In the genomic region with DNA sequence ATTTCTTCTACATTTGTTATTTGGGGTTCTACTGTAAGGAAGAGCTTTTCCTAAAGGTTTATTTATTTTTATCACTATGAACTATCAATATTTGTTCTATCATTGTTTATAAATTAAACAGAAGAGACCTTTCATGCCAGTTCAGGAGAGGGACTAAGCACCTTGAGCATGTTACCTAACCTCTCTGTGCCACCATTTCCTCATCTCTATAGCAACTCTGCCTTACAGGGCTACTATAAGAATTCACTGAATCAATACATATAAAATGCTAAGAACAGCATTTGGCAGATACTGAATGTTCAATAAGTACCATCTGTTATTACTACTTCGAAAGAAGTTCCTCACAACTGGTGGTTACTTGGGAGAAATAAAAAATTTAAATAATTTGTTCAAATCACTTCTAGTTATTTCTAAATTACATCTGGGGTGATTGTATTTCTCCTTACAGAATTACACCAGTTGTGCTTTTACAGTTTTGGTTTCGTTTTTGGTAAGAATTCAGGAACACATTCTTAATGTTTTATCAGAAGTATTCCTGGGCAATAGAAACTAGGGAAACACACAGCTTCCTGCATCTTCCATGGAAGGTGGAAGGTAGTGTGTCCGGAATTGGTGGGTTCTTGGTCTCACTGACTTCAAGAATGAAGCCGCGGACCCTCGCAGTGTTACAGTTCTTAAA, we compare ENCODE assay signal across 9 cellular contexts. TPM values are rescaled to one million over a fixed set of nuclear protein-coding genes. Genes with fewer than 3 reads are reported as not detected.
DNase-seq lines count a peak whose midpoint lies in the region; ATAC-seq lines count a peak whose summit lies in the region.
"Had no signal": no experiment of that assay in that cellular context is flagged by ENCODE, and none has a peak within 500 bp of the region (broad histone marks: within the 10 kb centered on the region; RNA-seq: fewer than 3 reads in every experiment).

No MANE protein-coding gene starts in this region.

- intact Hi-C loops in activated CD4-positive, alpha-beta T cell treated with anti-CD3 and anti-CD28 coated beads for 36 hours (cut with DNase I, micrococcal nuclease): loop anchor here in 1 of 2 experiments (1.0 kb wide), 1 partner anchor 47 kb away; a partner anchor contains a TSS
- intact Hi-C loops in dendritic cell treated with granulocyte-macrophage colony-stimulating factor and Interleukin-4, amounts not matched to agents 40 ng/mL and 50 ng/mL, for 4 days (cut with micrococcal nuclease): no loop called here

- no peaks in the 10 kb centered on the region for H3K9me3 Mint-ChIP-seq in activated CD4-positive, alpha-beta T cell treated with anti-CD3 and anti-CD28 coated beads for 36 hours (ENCODE audit: low read depth)
- no peaks in the 10 kb centered on the region for H3K9me3 Mint-ChIP-seq in dendritic cell treated with granulocyte-macrophage colony-stimulating factor and Interleukin-4, amounts not matched to agents 40 ng/mL and 50 ng/mL, for 4 days
- H3K9me3 Mint-ChIP-seq in stimulated activated naive B cell treated with anti-CD40 and anti-IgM and Interleukin-4, amounts not matched to agents 10 μg/mL and 1 μg/mL and 100 μg/mL, for 72 hours: no peaks in the 10 kb centered on the region

- peak overlapping the region; percentile 95 for H3K27ac Mint-ChIP-seq in activated CD4-positive, alpha-beta T cell treated with anti-CD3 and anti-CD28 coated beads for 36 hours
- H3K27ac Mint-ChIP-seq in dendritic cell treated with granulocyte-macrophage colony-stimulating factor and Interleukin-4, amounts not matched to agents 40 ng/mL and 50 ng/mL, for 4 days: peak overlapping the region; percentile 91
- peak overlapping the region; percentile 95 for H3K27ac Mint-ChIP-seq in stimulated activated naive B cell treated with anti-CD40 and anti-IgM and Interleukin-4, amounts not matched to agents 10 μg/mL and 1 μg/mL and 100 μg/mL, for 72 hours

- peaks cover 8% of the 10 kb centered on the region for H3K4me1 Mint-ChIP-seq in activated CD4-positive, alpha-beta T cell treated with anti-CD3 and anti-CD28 coated beads for 36 hours
- no peaks in the 10 kb centered on the region for H3K4me1 Mint-ChIP-seq in dendritic cell treated with granulocyte-macrophage colony-stimulating factor and Interleukin-4, amounts not matched to agents 40 ng/mL and 50 ng/mL, for 4 days (ENCODE audit: low read depth)
- peaks cover 7 to 10% of the 10 kb centered on the region in 2 donors for H3K4me1 Mint-ChIP-seq in stimulated activated naive B cell treated with anti-CD40 and anti-IgM and Interleukin-4, amounts not matched to agents 10 μg/mL and 1 μg/mL and 100 μg/mL, for 72 hours

- H3K36me3 Mint-ChIP-seq in activated CD4-positive, alpha-beta T cell treated with anti-CD3 and anti-CD28 coated beads for 36 hours (ENCODE audit: low read depth): no peaks in the 10 kb centered on the region
- peaks cover 6% of the 10 kb centered on the region for H3K36me3 Mint-ChIP-seq in dendritic cell treated with granulocyte-macrophage colony-stimulating factor and Interleukin-4, amounts not matched to agents 40 ng/mL and 50 ng/mL, for 4 days (ENCODE audit: low read depth)
- H3K36me3 Mint-ChIP-seq in stimulated activated naive B cell treated with anti-CD40 and anti-IgM and Interleukin-4, amounts not matched to agents 10 μg/mL and 1 μg/mL and 100 μg/mL, for 72 hours: no peaks in the 10 kb centered on the region

- CTCF ChIA-PET in activated CD4-positive, alpha-beta T cell treated with anti-CD3 and anti-CD28 coated beads for 36 hours (lab: Charles Lee): no interaction called here

- peak; percentile 80 for ATAC-seq in activated CD4-positive, alpha-beta T cell treated with anti-CD3 and anti-CD28 coated beads for 36 hours
- peak; percentile 41 to 57 for ATAC-seq in stimulated activated naive B cell treated with anti-CD40 and anti-IgM and Interleukin-4, amounts not matched to agents 10 μg/mL and 1 μg/mL and 100 μg/mL, for 72 hours (replicated peaks)

- DNase-seq in activated CD4-positive, alpha-beta T cell treated with anti-CD3 and anti-CD28 coated beads for 36 hours: no peak
- no peak for DNase-seq in activated CD4-positive, alpha-beta T cell treated with anti-CD3 and anti-CD28 coated beads, Interleukin-2, amount 50 U/mL, for 48 hours
- DNase-seq in M059J (ENCODE audit: low read depth) (peak; percentile 37), NCI-H1092 treated with DMSO at 0.1 percent for 48 hours (lab: John Stamatoyannopoulos, UW) (no peak), superior temporal gyrus (ENCODE audit: extremely low spot score) (no peak), HPDE6-E6E7 (ENCODE audit: extremely low spot score) (no peak)
- DNase-seq in stimulated activated naive B cell treated with anti-CD40 and anti-IgM and Interleukin-4, amounts not matched to agents 10 μg/mL and 1 μg/mL and 100 μg/mL, for 72 hours: no peak
- DNase-seq: brain microvascular endothelial cell had no signal

- H3K27me3 Mint-ChIP-seq in activated CD4-positive, alpha-beta T cell treated with anti-CD3 and anti-CD28 coated beads for 36 hours: no peaks in the 10 kb centered on the region
- no peaks in the 10 kb centered on the region for H3K27me3 Mint-ChIP-seq in dendritic cell treated with granulocyte-macrophage colony-stimulating factor and Interleukin-4, amounts not matched to agents 40 ng/mL and 50 ng/mL, for 4 days
- no peaks in the 10 kb centered on the region for H3K27me3 Mint-ChIP-seq in stimulated activated naive B cell treated with anti-CD40 and anti-IgM and Interleukin-4, amounts not matched to agents 10 μg/mL and 1 μg/mL and 100 μg/mL, for 72 hours

- POLR2A ChIA-PET in activated CD4-positive, alpha-beta T cell treated with anti-CD3 and anti-CD28 coated beads for 36 hours (lab: Charles Lee): no interaction called here

- peak overlapping the region; percentile 84 for H3K4me3 Mint-ChIP-seq in activated CD4-positive, alpha-beta T cell treated with anti-CD3 and anti-CD28 coated beads for 36 hours
- H3K4me3 Mint-ChIP-seq in dendritic cell treated with granulocyte-macrophage colony-stimulating factor and Interleukin-4, amounts not matched to agents 40 ng/mL and 50 ng/mL, for 4 days: peak overlapping the region; percentile 86
- peak overlapping the region; percentile 97 to 99 for H3K4me3 Mint-ChIP-seq in stimulated activated naive B cell treated with anti-CD40 and anti-IgM and Interleukin-4, amounts not matched to agents 10 μg/mL and 1 μg/mL and 100 μg/mL, for 72 hours

RNA-seq across cellular contexts. Expression of a gene that starts 32.9 kb away (rescaled TPM):
- not detected for total RNA-seq in activated CD4-positive, alpha-beta T cell treated with anti-CD3 and anti-CD28 coated beads for 36 hours
- 1.6 and 2.0 TPM in 2 replicates for total RNA-seq in M059J (2014; rRNA removed; shearing (Covaris generic))

RNA-seq across cellular contexts. Expression of a gene that starts 47.0 kb away (rescaled TPM):
- under 1 TPM; 0.57 to 0.91 TPM for total RNA-seq in activated CD4-positive, alpha-beta T cell treated with anti-CD3 and anti-CD28 coated beads for 36 hours
- total RNA-seq in M059J (2014; rRNA removed; shearing (Covaris generic)): not detected in 2 replicates
